Comparison of ENCODE assay signal across 8 cellular contexts in the genomic region with DNA sequence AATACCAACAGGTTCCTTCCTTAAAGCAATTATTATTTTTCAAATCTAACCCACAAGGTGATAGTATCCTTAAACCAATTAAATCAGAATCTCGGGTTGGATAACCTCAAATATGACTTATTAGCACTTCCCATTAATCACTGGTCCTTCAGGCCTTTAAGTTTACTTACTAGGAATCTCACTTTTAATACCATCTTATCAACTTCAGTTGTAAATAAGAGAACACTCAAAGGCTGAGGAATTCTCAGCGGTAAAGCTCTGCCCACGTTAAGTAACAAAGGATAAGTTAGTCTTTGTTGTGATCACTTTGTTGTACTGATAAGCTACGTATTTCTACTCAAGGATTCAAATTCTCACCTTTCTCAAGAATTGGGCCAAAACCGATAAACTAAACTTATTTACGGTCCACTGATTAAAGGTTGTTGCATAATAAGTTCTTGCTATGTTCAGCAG.
A peak's percentile ranks its signal among the peaks of the same experiment; 100 is the strongest.
DNase-seq lines count a peak whose midpoint lies in the region; ATAC-seq and TF ChIP-seq lines count a peak whose summit lies in the region.

No MANE protein-coding gene starts in this region.

- H3K36me3 ChIP-seq in brain microvascular endothelial cell (replicated peaks) (no peaks in the 10 kb centered on the region), mucosa of stomach (ENCODE audit: control insufficient read depth, insufficient read depth, low read length) (no peaks in the 10 kb centered on the region)

- H3K27me3 ChIP-seq in brain microvascular endothelial cell (replicated peaks) (no peaks in the 10 kb centered on the region), mucosa of stomach (ENCODE audit: control insufficient read depth, insufficient read depth, low read length) (no peaks in the 10 kb centered on the region)

- POLR2A ChIA-PET in AG04449 (lab: Yijun Ruan, JAX): interaction anchor here (0.5 to 3.0 kb wide), 6 partner anchors 20 to 698 kb away, joined by 3 to 22 read pairs (median 6); a partner anchor contains a TSS

- H3K4me1 ChIP-seq in mucosa of stomach (ENCODE audit: control insufficient read depth, insufficient read depth, low read length): no peaks in the 10 kb centered on the region

- H3K27me3 Mint-ChIP-seq in IgD-negative memory B cell: no peaks in the 10 kb centered on the region

- TF ChIP-seq CTCF in AG04449 (IDR thresholded peaks at IDR 0.05; ENCODE audit: insufficient read depth, low read length, missing control alignments) (no peak), brain microvascular endothelial cell (IDR thresholded peaks at IDR 0.05; ENCODE audit: low read depth, low read length, missing control alignments) (no peak), GM13977 (IDR thresholded peaks at IDR 0.05; ENCODE audit: extremely low read depth, insufficient read depth, missing control alignments) (no peak)

- peaks cover 5% of the 10 kb centered on the region for H3K36me3 Mint-ChIP-seq in IgD-negative memory B cell

- H3K9ac ChIP-seq in mucosa of stomach (ENCODE audit: low read length): peak overlapping the region; percentile 78

- H3K4me3 Mint-ChIP-seq in IgD-negative memory B cell: peak overlapping the region; percentile 90 to 95 (median 94)

- DNase-seq in AG04449 (ENCODE audit: low read depth, low spot score) (no peak), brain microvascular endothelial cell (no peak), cerebellar cortex (ENCODE audit: low spot score) (no peak), GM13977 (ENCODE audit: low spot score) (no peak)

- peak overlapping the region; percentile 67 for H3K4me3 ChIP-seq in AG04449 (ENCODE audit: low read depth, low read length)
- H3K4me3 ChIP-seq in brain microvascular endothelial cell (ENCODE audit: low read depth, low read length): peak overlapping the region; percentile 71
- peak overlapping the region; percentile 39 for H3K4me3 ChIP-seq in mucosa of stomach (ENCODE audit: low read length)

- H3K9me3 Mint-ChIP-seq in IgD-negative memory B cell: no peaks in the 10 kb centered on the region

- no peaks in the 10 kb centered on the region for H3K9me3 ChIP-seq in mucosa of stomach (ENCODE audit: control insufficient read depth, low read length)

- peak overlapping the region; percentile 78 for H3K27ac ChIP-seq in brain microvascular endothelial cell

- ATAC-seq in GM21526 (IDR thresholded peaks at IDR 0.05; ENCODE audit: low FRiP score, unreplicated experiment) (no peak), HG03159 (IDR thresholded peaks at IDR 0.05; ENCODE audit: unreplicated experiment) (no peak)

- in situ Hi-C loops in brain microvascular endothelial cell (cut with HindIII; ENCODE audit: low pct_ligation_motif_present, low sequenced_read_pairs): no loop called here
- in situ Hi-C loops in GM13977 (cut with MboI; ENCODE audit: low pct_unique_long_range_greater_than_20kb, low sequenced_read_pairs, unreplicated experiment): no loop called here

- peaks cover 23 to 28% (median 26%) of the 10 kb centered on the region in 3 donors for H3K4me1 Mint-ChIP-seq in IgD-negative memory B cell

- CTCF ChIA-PET in AG04449 (lab: Yijun Ruan, JAX): interaction anchor here (0.6 to 1.3 kb wide), 2 partner anchors 9 to 10 kb away, joined by 3 read pairs; no protein-coding TSS in a partner anchor

- peak overlapping the region; percentile 92 to 98 (median 96) for H3K27ac Mint-ChIP-seq in IgD-negative memory B cell
